8 cellular contexts compared by ENCODE assay signal in genomic region chr17:77451271-77451893, GRCh38.
DNase-seq lines count a peak whose midpoint lies in the region; ATAC-seq and TF ChIP-seq lines count a peak whose summit lies in the region.

No MANE protein-coding gene starts in this region.

- DNase-seq in A673 (ENCODE audit: low spot score) = peak; percentile 56
- DNase-seq in NCI-H2227 treated with DMSO at 0.1 percent for 48 hours (lab: John Stamatoyannopoulos, UW) = peak; percentile 64
- peak; percentile 71 for DNase-seq in activated T-cell treated with anti-CD3 and anti-CD28 coated beads for 48 hours (ENCODE audit: low read depth)
- DNase-seq in erythroblast (lab: John Stamatoyannopoulos, UW) = peak; percentile 26 to 31
- DNase-seq in mucosa of descending colon = peak; percentile 78 to 88 (median 84)
- DNase-seq in testis = peak; percentile 92

- BruUV-seq in A673 (replicated peaks; lab: Mats Ljungman, UMichigan) = no TSS peak

- no peaks in the 10 kb centered on the region for H3K27me3 ChIP-seq in A673 (replicated peaks; ENCODE audit: insufficient read depth, low read depth, low read length, poor library complexity)
- H3K27me3 ChIP-seq in testis = no peaks in the 10 kb centered on the region

- H3K4me3 ChIP-seq in A673 (ENCODE audit: low read depth, low read length, poor library complexity, severe bottlenecking) (peak overlapping the region; percentile 51), mucosa of descending colon (peak overlapping the region; percentile 17), testis (peak overlapping the region; percentile 57 to 64)

- H3K4me1 ChIP-seq in A673 (ENCODE audit: insufficient read depth, low read length, poor library complexity, severe bottlenecking) = peaks cover 37% of the 10 kb centered on the region
- H3K4me1 ChIP-seq in mucosa of descending colon (ENCODE audit: low read depth) = peaks cover 39% of the 10 kb centered on the region
- H3K4me1 ChIP-seq in testis = peaks cover 57% of the 10 kb centered on the region

- TF ChIP-seq CTCF in A673 (conservative IDR thresholded peaks at IDR 0.05; ENCODE audit: low read depth, low read length) (no peak), mucosa of descending colon (IDR thresholded peaks at IDR 0.05) (no peak), testis (IDR thresholded peaks at IDR 0.05) (no peak)

- H3K36me3 ChIP-seq in A673 (ENCODE audit: insufficient read depth, low read length, poor library complexity, severe bottlenecking) = no peaks in the 10 kb centered on the region
- no peaks in the 10 kb centered on the region for H3K36me3 ChIP-seq in mucosa of descending colon (ENCODE audit: low read depth)
- H3K36me3 ChIP-seq in testis (ENCODE audit: low read depth, missing control alignments) = no peaks in the 10 kb centered on the region

- ATAC-seq in GM18867 (IDR thresholded peaks at IDR 0.05; ENCODE audit: unreplicated experiment) (peak; percentile 37), mucosa of descending colon (peak; percentile 68), HG03565 (IDR thresholded peaks at IDR 0.05; ENCODE audit: unreplicated experiment) (no peak)

- H3K27ac ChIP-seq in A673 (ENCODE audit: low read depth, low read length, poor library complexity, severe bottlenecking) = peak overlapping the region; percentile 77
- H3K27ac ChIP-seq in testis = peak overlapping the region; percentile 51 to 78

- TF ChIP-seq POLR2A in erythroblast (IDR thresholded peaks at IDR 0.05; ENCODE audit: low read length) (no peak), testis (IDR thresholded peaks at IDR 0.05) (no peak)

- intact Hi-C loops in A673 (cut with micrococcal nuclease; ENCODE audit: unreplicated experiment) (no loop called here), mucosa of descending colon (cut with DNase I, micrococcal nuclease) (no loop called here), testis (cut with DNase I; ENCODE audit: low total_unique reads) (no loop called here)

- no peaks in the 10 kb centered on the region for H3K9me3 ChIP-seq in A673 (ENCODE audit: low read depth, low read length, poor library complexity, severe bottlenecking)
- no peaks in the 10 kb centered on the region for H3K9me3 ChIP-seq in mucosa of descending colon
- no peaks in the 10 kb centered on the region for H3K9me3 ChIP-seq in testis

- POLR2A ChIA-PET in A673 (lab: Charles Lee; ENCODE audit: low non-redundant PET) = interaction anchor here (1.4 kb wide), 1 partner anchor 21 kb away, joined by 8 read pairs; no protein-coding TSS in a partner anchor

- WGBS in testis, 2 donors = 1% methylated on average over 20 to 42 of the region's 42 CpGs

- CTCF ChIA-PET in A673 (lab: Charles Lee) = interaction anchor here (0.5 kb wide), 1 partner anchor 1081 kb away, joined by 3 read pairs; no protein-coding TSS in a partner anchor

Comparison
In these comparisons a context has a peak if more than half of its experiments do, and no peak if none do; other contexts are left out.
1. DNase-seq: peak in every context shown above with its lines; median percentile 92 in testis; 84 in mucosa of descending colon; 71 in activated T-cell treated with anti-CD3 and anti-CD28 coated beads for 48 hours; 64 in NCI-H2227 treated with DMSO at 0.1 percent for 48 hours; 56 in A673; 28 in erythroblast.